Comparison of ENCODE assay signal across 26 cellular contexts in genomic region chr1:99978218-99978617, GRCh38.
"Had no signal": no experiment of that assay in that cellular context is flagged by ENCODE, and none has a peak within 500 bp of the region (broad histone marks: within the 10 kb centered on the region; RNA-seq: fewer than 3 reads in every experiment).

No MANE protein-coding gene starts in this region.

- H3K9me3 ChIP-seq: ovary, psoas muscle, right lobe of liver, sigmoid colon, thoracic aorta, thyroid gland, tibial nerve, upper lobe of right lung, uterus had no signal

- H3K36me3 ChIP-seq: neural progenitor cell, ovary, thoracic aorta, thyroid gland, uterus had no signal

- FAIRE-seq: small intestine had no signal

- H3K4me3 ChIP-seq: neural progenitor cell, ovary, psoas muscle, right lobe of liver, sigmoid colon, thoracic aorta, thyroid gland, tibial nerve, upper lobe of right lung, uterus had no signal

- H3K27ac ChIP-seq: neural progenitor cell, ovary, parathyroid adenoma, psoas muscle, right lobe of liver, sigmoid colon, thoracic aorta, thyroid gland, tibial nerve, upper lobe of right lung, uterus had no signal

- H2AFZ ChIP-seq: neural progenitor cell, parathyroid adenoma had no signal

- ATAC-seq: naive thymus-derived CD4-positive, alpha-beta T cell; natural killer cell; psoas muscle; right cardiac atrium; right lobe of liver; stimulated activated memory B cell treated with anti-CD40 and anti-IgM and Interleukin-4, amounts not matched to agents 10 μg/mL and 1 μg/mL and 100 μg/mL, for 72 hours; stimulated activated naive CD8-positive, alpha-beta T cell treated with anti-CD3 and anti-CD28 coated beads, Interleukin-15, amount 100 ng/mL, for 72 hours; stimulated activated naive CD8-positive, alpha-beta T cell treated with anti-CD3 and anti-CD28 coated beads, Interleukin-15, Interleukin-2, amounts not matched to agents 100 U/mL and 50 U/mL, for 24 hours had no signal

- H3K4me1 ChIP-seq: neural progenitor cell, parathyroid adenoma, psoas muscle, right lobe of liver, sigmoid colon, thyroid gland, tibial nerve, upper lobe of right lung, uterus had no signal

- H3K27me3 ChIP-seq: neural progenitor cell, ovary, right lobe of liver, sigmoid colon, thyroid gland, tibial nerve, upper lobe of right lung, uterus had no signal

- H3K4me2 ChIP-seq: neural progenitor cell had no signal

- H3K9ac ChIP-seq: neural progenitor cell, parathyroid adenoma had no signal

- DNase-seq: naive thymus-derived CD4-positive, alpha-beta T cell; natural killer cell; occipital lobe; ovary; posterior cingulate gyrus; psoas muscle; right cardiac atrium; right lobe of liver; sigmoid colon; small intestine; stimulated activated CD4-positive, alpha-beta T cell treated with anti-CD3 and anti-CD28 coated beads, Interleukin-15, amount 100 ng/mL, for 24 hours; stimulated activated CD4-positive, alpha-beta T cell treated with anti-CD3 and anti-CD28 coated beads, Interleukin-2, amount 100 ng/mL, for 24 hours; stimulated activated CD4-positive, alpha-beta T cell treated with anti-CD3 and anti-CD28 coated beads, Interleukin-2, amount 100 ng/mL, for 48 hours; stimulated activated CD4-positive, alpha-beta T cell treated with anti-CD3 and anti-CD28 coated beads, Interleukin-4, amount 100 ng/mL, for 4 hours; stimulated activated CD8-positive, alpha-beta memory T cell treated with anti-CD3 and anti-CD28 coated beads, Interleukin-4, amount 100 ng/mL, for 48 hours; stimulated activated naive CD4-positive, alpha-beta T cell; stimulated activated naive CD8-positive, alpha-beta T cell treated with anti-CD3 and anti-CD28 coated beads, Interleukin-15, amount 100 ng/mL, for 72 hours; stimulated activated naive CD8-positive, alpha-beta T cell treated with anti-CD3 and anti-CD28 coated beads, Interleukin-15, Interleukin-2, amounts not matched to agents 100 U/mL and 50 U/mL, for 24 hours; thyroid gland; upper lobe of right lung; uterus had no signal
